In genomic region chr6:3232017-3232838, GRCh38 we compare ENCODE assay signal across 10 cellular contexts. TPM values are rescaled to one million over a fixed set of nuclear protein-coding genes. Genes with fewer than 3 reads are reported as not detected.
DNase-seq lines count a peak whose midpoint lies in the region; ATAC-seq and TF ChIP-seq lines count a peak whose summit lies in the region.
"Had no signal": no experiment of that assay in that cellular context is flagged by ENCODE, and none has a peak within 500 bp of the region (broad histone marks: within the 10 kb centered on the region; RNA-seq: fewer than 3 reads in every experiment).

No MANE protein-coding gene starts in this region.

- H3K27me3 ChIP-seq in naive thymus-derived CD4-positive, alpha-beta T cell (ENCODE audit: control insufficient read depth in 2 of 2, insufficient read depth in 2 of 2, low read length in 2 of 2), result peaks cover 26 to 45% of the 10 kb centered on the region in 2 donors

- peaks cover 22 to 53% (median 39%) of the 10 kb centered on the region in 7 donors for H3K4me1 Mint-ChIP-seq in naive thymus-derived CD4-positive, alpha-beta T cell

- no peaks in the 10 kb centered on the region for H3K36me3 ChIP-seq in naive thymus-derived CD4-positive, alpha-beta T cell (ENCODE audit: control insufficient read depth in 2 of 3, insufficient read depth in 3 of 3, low read length in 3 of 3)

- H3K27me3 Mint-ChIP-seq in naive thymus-derived CD4-positive, alpha-beta T cell, result peaks cover 78 to 91% (median 86%) of the 10 kb centered on the region in 5 donors

- H3K4me1 ChIP-seq in naive thymus-derived CD4-positive, alpha-beta T cell (ENCODE audit: control insufficient read depth in 2 of 2, insufficient read depth in 2 of 2, low read length in 2 of 2), result peaks cover 31 to 37% of the 10 kb centered on the region in 2 donors

- H3K9me3 ChIP-seq in naive thymus-derived CD4-positive, alpha-beta T cell (ENCODE audit: control insufficient read depth in 2 of 3, low read length in 3 of 3), result no peaks in the 10 kb centered on the region

- POLR2A ChIA-PET in naive thymus-derived CD4-positive, alpha-beta T cell (lab: Charles Lee), result interaction anchor here (0.6 kb wide), 1 partner anchor 35 kb away, joined by 3 read pairs; no protein-coding TSS in a partner anchor

- H3K4me3 Mint-ChIP-seq in naive thymus-derived CD4-positive, alpha-beta T cell, result peak overlapping the region in 9 of 10 donors; percentile 26 to 92 (median 70)

- no peak for ATAC-seq in naive thymus-derived CD4-positive, alpha-beta T cell
- ATAC-seq in HG03439 (IDR thresholded peaks at IDR 0.05; ENCODE audit: unreplicated experiment), result no peak

- H3K9me3 Mint-ChIP-seq in naive thymus-derived CD4-positive, alpha-beta T cell, result peaks cover 0 to 6% (median 0%) of the 10 kb centered on the region in 11 donors
- H3K9me3 Mint-ChIP-seq: IgD-negative memory B cell had no signal

- H3K27ac Mint-ChIP-seq in naive thymus-derived CD4-positive, alpha-beta T cell, result peak overlapping the region in 1 of 9 donors; percentile 34

- H3K4me3 ChIP-seq in AG09309 (ENCODE audit: control insufficient read depth, low read depth, low read length) (peak overlapping the region; percentile 76), coronary artery (peak overlapping the region; percentile 75)
- H3K4me3 ChIP-seq in naive thymus-derived CD4-positive, alpha-beta T cell (ENCODE audit: low read length), result peak overlapping the region; percentile 38

- no peak for TF ChIP-seq CTCF in AG09309 (IDR thresholded peaks at IDR 0.05; ENCODE audit: control insufficient read depth, insufficient read depth, low read depth, low read length, missing control alignments)
- TF ChIP-seq CTCF in coronary artery (IDR thresholded peaks at IDR 0.05), result no peak

- peaks cover 0 to 1% (median 0%) of the 10 kb centered on the region in 5 donors for H3K36me3 Mint-ChIP-seq in naive thymus-derived CD4-positive, alpha-beta T cell
- H3K36me3 Mint-ChIP-seq: IgD-negative memory B cell had no signal

- intact Hi-C loops in naive thymus-derived CD4-positive, alpha-beta T cell (cut with micrococcal nuclease), result loop anchor here in 1 of 2 donors (5.0 kb wide), 1 partner anchor 90 kb away; no protein-coding TSS in a partner anchor

- DNase-seq in AG09309 (ENCODE audit: low read depth) (no peak), NCI-H1694 treated with DMSO at 0.1 percent for 48 hours (lab: John Stamatoyannopoulos, UW) (peak; percentile 58), coronary artery (ENCODE audit: low spot score) (no peak), globus pallidus (ENCODE audit: low spot score) (no peak), LoVo (ENCODE audit: low spot score) (no peak)
- DNase-seq in naive thymus-derived CD4-positive, alpha-beta T cell, result no peak
- no peak for DNase-seq in activated CD8-positive, alpha-beta memory T cell treated with anti-CD3 and anti-CD28 coated beads, Interleukin-2, amount 50 U/mL, for 4 hours
- DNase-seq: activated T-cell treated with anti-CD3 and anti-CD28 coated beads, Interleukin-2, amount 50 U/mL, for 1 hour had no signal

- CTCF ChIA-PET in naive thymus-derived CD4-positive, alpha-beta T cell (lab: Charles Lee), result interaction anchor here (0.6 to 0.8 kb wide), 2 partner anchors 221 to 283 kb away, joined by 3 to 5 read pairs; no protein-coding TSS in a partner anchor

- H3K27ac ChIP-seq in coronary artery, result peak overlapping the region in 1 of 2 donors; percentile 79
- no peak overlapping the region for H3K27ac ChIP-seq in naive thymus-derived CD4-positive, alpha-beta T cell (ENCODE audit: low read depth, low read length)

RNA-seq across cellular contexts. Expression of gene TUBB2B, which starts 4.8 kb away (rescaled TPM):
- total RNA-seq in naive thymus-derived CD4-positive, alpha-beta T cell, result 1 to 10 TPM in 1 of 5 experiments, under 1 TPM in 2, not detected in 2; 0.27 to 1.6 (median 0.54) TPM
- polyA plus RNA-seq in naive thymus-derived CD4-positive, alpha-beta T cell, result under 1 TPM in 1 of 2 donors, not detected in 1; 0.18 TPM

RNA-seq across cellular contexts. Expression of gene PSMG4, which starts 26.5 kb away (rescaled TPM):
- 10 to 100 TPM; 15.6 to 45.0 (median 27.7) TPM for total RNA-seq in naive thymus-derived CD4-positive, alpha-beta T cell
- polyA plus RNA-seq in naive thymus-derived CD4-positive, alpha-beta T cell, result 10 to 100 TPM; 53.8 to 81.7 TPM
